In genomic region chr16:28106467-28106866, GRCh38 we compare ENCODE assay signal across 23 cellular contexts. TPM values are rescaled to one million over a fixed set of nuclear protein-coding genes. Genes with fewer than 3 reads are reported as not detected.
DNase-seq lines count a peak whose midpoint lies in the region; ATAC-seq, FAIRE-seq and TF ChIP-seq lines count a peak whose summit lies in the region.
"Had no signal": no experiment of that assay in that cellular context is flagged by ENCODE, and none has a peak within 500 bp of the region (broad histone marks: within the 10 kb centered on the region; RNA-seq: fewer than 3 reads in every experiment).

No MANE protein-coding gene starts in this region.

- FAIRE-seq in GM19239 (lab: Jason Lieb, UNC), result no peak
- FAIRE-seq: GM12892, HepG2, K562 had no signal

- intact Hi-C loops in natural killer cell (cut with micrococcal nuclease), result no loop called here

- no peak overlapping the region for H3K4me3 Mint-ChIP-seq in natural killer cell treated with Interleukin-12 subunit alpha and Interleukin-12 subunit beta and Interleukin-15 and Interleukin-18, amount 100 ng/mL, for 72 hours
- no peak overlapping the region for H3K4me3 Mint-ChIP-seq in natural killer cell
- H3K4me3 Mint-ChIP-seq in chondrocyte (ENCODE audit: unreplicated experiment), result no peak overlapping the region
- H3K4me3 Mint-ChIP-seq: CD8-positive, alpha-beta T cell; GM23338 had no signal

- DNase-seq in natural killer cell treated with Interleukin-12 subunit alpha and Interleukin-12 subunit beta and Interleukin-15 and Interleukin-18, amount 100 ng/mL, for 72 hours (ENCODE audit: low spot score), result peak; percentile 34
- DNase-seq in natural killer cell (no peak), NCI-H2196 (lab: John Stamatoyannopoulos, UW; ENCODE audit: unreplicated experiment) (peak; percentile 69), islet precursor cell (peak; percentile 37), chondrocyte (ENCODE audit: low spot score) (no peak), GM19239 (ENCODE audit: insufficient read length, low spot score) (no peak)
- DNase-seq: ACHN; CD8-positive, alpha-beta T cell; DMS153; MM.1S; NCI-H1092; NCI-H1694; NCI-H2081; NCI-H2171 treated with DMSO at 0.1 percent for 48 hours; NCI-H510A had no signal

- H3K27ac Mint-ChIP-seq in natural killer cell treated with Interleukin-12 subunit alpha and Interleukin-12 subunit beta and Interleukin-15 and Interleukin-18, amount 100 ng/mL, for 72 hours, result peak overlapping the region in 1 of 2 donors; percentile 27
- peak overlapping the region in 1 of 2 donors; percentile 45 for H3K27ac Mint-ChIP-seq in natural killer cell
- H3K27ac Mint-ChIP-seq in chondrocyte (ENCODE audit: unreplicated experiment), result no peak overlapping the region
- H3K27ac Mint-ChIP-seq: CD8-positive, alpha-beta T cell; GM23338 had no signal

- no peak for ATAC-seq in natural killer cell treated with Interleukin-12 subunit alpha and Interleukin-12 subunit beta and Interleukin-15 and Interleukin-18, amount 100 ng/mL, for 72 hours
- ATAC-seq in natural killer cell (no peak), GM18873 (IDR thresholded peaks at IDR 0.05; ENCODE audit: low FRiP score, unreplicated experiment) (no peak)
- ATAC-seq: CD8-positive, alpha-beta T cell; GM23338; HepG2; K562 had no signal

- H3K4me1 Mint-ChIP-seq in natural killer cell treated with Interleukin-12 subunit alpha and Interleukin-12 subunit beta and Interleukin-15 and Interleukin-18, amount 100 ng/mL, for 72 hours (ENCODE audit: low read depth in 2 of 2), result peaks cover 14 to 20% of the 10 kb centered on the region in 2 donors
- H3K4me1 Mint-ChIP-seq in natural killer cell (peaks cover 18% of the 10 kb centered on the region in 2 donors), chondrocyte (ENCODE audit: low read depth) (no peaks in the 10 kb centered on the region)
- H3K4me1 Mint-ChIP-seq: GM23338 had no signal

- H3K27me3 Mint-ChIP-seq in natural killer cell treated with Interleukin-12 subunit alpha and Interleukin-12 subunit beta and Interleukin-15 and Interleukin-18, amount 100 ng/mL, for 72 hours, result no peaks in the 10 kb centered on the region
- H3K27me3 Mint-ChIP-seq in natural killer cell (ENCODE audit: low read depth in 2 of 2) (no peaks in the 10 kb centered on the region), chondrocyte (ENCODE audit: low read depth) (no peaks in the 10 kb centered on the region)

- H3K36me3 Mint-ChIP-seq in natural killer cell treated with Interleukin-12 subunit alpha and Interleukin-12 subunit beta and Interleukin-15 and Interleukin-18, amount 100 ng/mL, for 72 hours, result peaks cover 6% of the 10 kb centered on the region
- H3K36me3 Mint-ChIP-seq in natural killer cell (peaks cover 17% of the 10 kb centered on the region), chondrocyte (ENCODE audit: low read depth) (peaks cover 54% of the 10 kb centered on the region)

- TF ChIP-seq CTCF in natural killer cell (IDR thresholded peaks at IDR 0.05) (no peak), chondrocyte (IDR thresholded peaks at IDR 0.05) (no peak)

- H3K9me3 Mint-ChIP-seq in natural killer cell treated with Interleukin-12 subunit alpha and Interleukin-12 subunit beta and Interleukin-15 and Interleukin-18, amount 100 ng/mL, for 72 hours, result no peaks in the 10 kb centered on the region
- no peaks in the 10 kb centered on the region for H3K9me3 Mint-ChIP-seq in natural killer cell
- H3K9me3 Mint-ChIP-seq in chondrocyte (ENCODE audit: low read depth), result no peaks in the 10 kb centered on the region
- H3K9me3 Mint-ChIP-seq: CD8-positive, alpha-beta T cell; GM23338 had no signal

RNA-seq across cellular contexts. Expression of gene GSG1L, which starts 43.0 kb away (rescaled TPM):
- total RNA-seq in natural killer cell treated with Interleukin-12 subunit alpha and Interleukin-12 subunit beta and Interleukin-15 and Interleukin-18, amount 100 ng/mL, for 72 hours, result not detected
- total RNA-seq in natural killer cell, result under 1 TPM in 1 of 3 donors, not detected in 2; 0.25 TPM
- 0.23 TPM in 1 of 3 replicates, not detected in the others for total RNA-seq in chondrocyte
- total RNA-seq: CD8-positive, alpha-beta T cell; G401; HepG2; HT-29; K562; Peyer's patch had no signal

Comparison
In these comparisons a context has a peak if more than half of its experiments do, and no peak if none do; other contexts are left out.
1. DNase-seq: peak in natural killer cell treated with Interleukin-12 subunit alpha and Interleukin-12 subunit beta and Interleukin-15 and Interleukin-18, amount 100 ng/mL, for 72 hours (single experiment), NCI-H2196 (single experiment) and islet precursor cell (single experiment); none in natural killer cell (single experiment), chondrocyte (single experiment) and GM19239 (single experiment).